8 cellular contexts compared by ENCODE assay signal in genomic region chr19:18478545-18479311, GRCh38. TPM values are rescaled to one million over a fixed set of nuclear protein-coding genes. Genes with fewer than 3 reads are reported as not detected.
DNase-seq lines count a peak whose midpoint lies in the region; ATAC-seq and TF ChIP-seq lines count a peak whose summit lies in the region.

No MANE protein-coding gene starts in this region.

- peak overlapping the region; percentile 92 for H3K27ac Mint-ChIP-seq in mesothelial cell of epicardium

- H3K4me1 ChIP-seq in stomach: peaks cover 54 to 92% (median 84%) of the 10 kb centered on the region in 4 donors

- no peaks in the 10 kb centered on the region for H3K9me3 ChIP-seq in stomach

- ATAC-seq in GM19372 (IDR thresholded peaks at IDR 0.05; ENCODE audit: low read depth, unreplicated experiment) (peak; percentile 72), GM18498 (IDR thresholded peaks at IDR 0.05; ENCODE audit: unreplicated experiment) (no peak)

- peak overlapping the region; percentile 26 to 92 (median 81) for H3K27ac ChIP-seq in stomach

- H3K27me3 Mint-ChIP-seq in mesothelial cell of epicardium (ENCODE audit: low read depth): no peaks in the 10 kb centered on the region

- TF ChIP-seq CTCF in mesothelial cell of epicardium (IDR thresholded peaks at IDR 0.05; ENCODE audit: unreplicated experiment) (no peak), stomach (IDR thresholded peaks at IDR 0.05) (no peak)

- peaks cover 2% of the 10 kb centered on the region for H3K36me3 Mint-ChIP-seq in mesothelial cell of epicardium

- 60 to 74% (median 72%) methylated on average over 9 to 17 of the region's 17 CpGs for WGBS in stomach, 5 donors

- in situ Hi-C loops in KBM-7 (cut with MboI; ENCODE audit: low pct_unique_long_range_greater_than_20kb, low sequenced_read_pairs): no loop called here

- H3K4me3 Mint-ChIP-seq in mesothelial cell of epicardium: no peak overlapping the region

- H3K36me3 ChIP-seq in stomach: no peaks in the 10 kb centered on the region

- TF ChIP-seq POLR2A in stomach (IDR thresholded peaks at IDR 0.05): no peak

- TF ChIP-seq EP300 in stomach (IDR thresholded peaks at IDR 0.05): peak; percentile 60

- H3K4me3 ChIP-seq in stomach: no peak overlapping the region

- H3K9me3 Mint-ChIP-seq in mesothelial cell of epicardium: no peaks in the 10 kb centered on the region

- DNase-seq in Ammon's horn (ENCODE audit: low spot score): peak; percentile 76
- DNase-seq in KBM-7: peak; percentile 91
- peak; percentile 68 for DNase-seq in activated CD4-positive, CD25-positive, alpha-beta regulatory T cell treated with anti-CD3 and anti-CD28 coated beads, Interleukin-2, amount 50 U/mL, for 72 hours
- DNase-seq in effector CD4-positive, alpha-beta T cell: peak; percentile 48
- no peak for DNase-seq in mesothelial cell of epicardium (ENCODE audit: low spot score in 2 of 2, unreplicated experiment in 2 of 2)
- peak; percentile 70 for DNase-seq in stomach

- H3K4me1 Mint-ChIP-seq in mesothelial cell of epicardium: peaks cover 21% of the 10 kb centered on the region

- no peaks in the 10 kb centered on the region for H3K27me3 ChIP-seq in stomach

- intact Hi-C loops in stomach (cut with DNase I; ENCODE audit: low total_unique reads): no loop called here

RNA-seq across cellular contexts. Expression of gene ISYNA1, which starts 40.8 kb away (rescaled TPM):
- total RNA-seq in mesothelial cell of epicardium (795 to 833 TPM (median 826 TPM) in 3 replicates), stomach (10 to 100 TPM in 4 of 5 donors, 1 to 10 TPM in 1; 7.8 to 47.3 (median 15.8) TPM)
- 10 to 100 TPM in 2 of 3 donors, 1 to 10 TPM in 1; 9.5 to 39.7 (median 15.0) TPM for polyA plus RNA-seq in stomach

RNA-seq across cellular contexts. Expression of gene ELL, which starts 43.1 kb away (rescaled TPM):
- total RNA-seq in mesothelial cell of epicardium: 16.4 to 19.2 TPM (median 18.7 TPM) in 3 replicates
- total RNA-seq in stomach: 10 to 100 TPM in 3 of 5 donors, 1 to 10 TPM in 2; 8.0 to 88.7 (median 13.5) TPM
- 10 to 100 TPM in 1 of 3 donors, 1 to 10 TPM in 2; 4.1 to 12.7 (median 8.1) TPM for polyA plus RNA-seq in stomach

RNA-seq across cellular contexts. Expression of gene SSBP4, which starts 59.5 kb away (rescaled TPM):
- total RNA-seq in mesothelial cell of epicardium (120 to 123 TPM (median 121 TPM) in 3 replicates), stomach (100 to 1,000 TPM in 1 of 5 donors, 10 to 100 TPM in 4; 22.8 to 253 (median 39.7) TPM)
- 10 to 100 TPM; 49.9 to 77.6 (median 54.4) TPM for polyA plus RNA-seq in stomach

Comparison
In these comparisons a context has a peak if more than half of its experiments do, and no peak if none do; other contexts are left out.
1. DNase-seq: peak in Ammon's horn (single experiment), KBM-7 (single experiment), activated CD4-positive, CD25-positive, alpha-beta regulatory T cell treated with anti-CD3 and anti-CD28 coated beads, Interleukin-2, amount 50 U/mL, for 72 hours (single experiment), effector CD4-positive, alpha-beta T cell (single experiment) and stomach (single experiment); none in mesothelial cell of epicardium (0 of 2).
2. RNA of gene ISYNA1, which starts 40.8 kb away (total RNA-seq): 795 to 833 TPM in mesothelial cell of epicardium; 7.8 to 47.3 TPM in stomach; every median in the first group is over 10 times any median in the second.